2 cellular contexts compared by ENCODE assay signal in genomic region chr3:36373661-36374060, GRCh38.
TF ChIP-seq lines count a peak whose summit lies in the region.

No MANE protein-coding gene starts in this region.

TF ChIP-seq in SK-N-SH, 30 proteins besides CTCF, POLR2A, EP300 and RAD21 (continued from another document):
- no peak for TF ChIP-seq IRF3 (IDR thresholded peaks at IDR 0.05; ENCODE audit: low read depth, low read length)

TF ChIP-seq in SK-N-SH treated with all-trans-retinoic acid at 6 μM for 48 hours, 23 proteins besides CTCF, POLR2A, EP300 and RAD21 (continued from another document):
- TF ChIP-seq TSHZ2 (CRISPR knock-in tag; IDR thresholded peaks at IDR 0.05) (no peak), ISL1 (CRISPR knock-in tag; IDR thresholded peaks at IDR 0.05) (no peak), ZNF565 (CRISPR knock-in tag; conservative IDR thresholded peaks at IDR 0.05; ENCODE audit: low read depth) (no peak), CSDC2 (CRISPR knock-in tag; IDR thresholded peaks at IDR 0.05) (no peak)
